In genomic region chr4:134202136-134202535, GRCh38 we compare ENCODE assay signal across 11 cellular contexts. TPM values are rescaled to one million over a fixed set of nuclear protein-coding genes. Genes with fewer than 3 reads are reported as not detected.
DNase-seq lines count a peak whose midpoint lies in the region; ATAC-seq and TF ChIP-seq lines count a peak whose summit lies in the region.
"Had no signal": no experiment of that assay in that cellular context is flagged by ENCODE, and none has a peak within 500 bp of the region (broad histone marks: within the 10 kb centered on the region; RNA-seq: fewer than 3 reads in every experiment).

No MANE protein-coding gene starts in this region.

- peaks cover 27% of the 10 kb centered on the region for H3K4me1 Mint-ChIP-seq in nephron progenitor cell

- DNase-seq in NCI-H1105 treated with DMSO at 0.1 percent for 48 hours (lab: John Stamatoyannopoulos, UW) (peak; percentile 70), NCI-H1105 (lab: John Stamatoyannopoulos, UW) (no peak), esophagus squamous epithelium (lab: John Stamatoyannopoulos, UW) (no peak), nephron progenitor cell (no peak), uterus (no peak), NCI-H446 treated with DMSO at 0.1 percent for 48 hours (lab: John Stamatoyannopoulos, UW) (no peak), NCI-H1694 treated with DMSO at 0.1 percent for 48 hours (lab: John Stamatoyannopoulos, UW) (no peak)
- DNase-seq: 8988T; activated T-cell treated with anti-CD3 and anti-CD28 coated beads, Interleukin-2, amount 50 U/mL, for 1 hour; hippocampal formation had no signal

- H3K27ac Mint-ChIP-seq in nephron progenitor cell: no peak overlapping the region

- 18 to 31% methylated on average over 6 of the region's 6 CpGs for WGBS in esophagus squamous epithelium, 2 donors

- no peak for ATAC-seq in HG03025 (IDR thresholded peaks at IDR 0.05; ENCODE audit: low FRiP score, unreplicated experiment)

- no peak for TF ChIP-seq CTCF in esophagus squamous epithelium (IDR thresholded peaks at IDR 0.05)
- TF ChIP-seq CTCF in nephron progenitor cell (IDR thresholded peaks at IDR 0.05): no peak
- TF ChIP-seq CTCF in uterus (IDR thresholded peaks at IDR 0.05): no peak

- peak overlapping the region; percentile 82 for H3K4me3 Mint-ChIP-seq in nephron progenitor cell

- H3K36me3 Mint-ChIP-seq in nephron progenitor cell (ENCODE audit: low read depth): peaks cover 16% of the 10 kb centered on the region

- no peak for TF ChIP-seq POLR2A in esophagus squamous epithelium (IDR thresholded peaks at IDR 0.05)
- TF ChIP-seq POLR2A in uterus (IDR thresholded peaks at IDR 0.05): no peak

- H3K36me3 ChIP-seq in esophagus squamous epithelium (no peaks in the 10 kb centered on the region), uterus (no peaks in the 10 kb centered on the region)

- peak overlapping the region; percentile 42 to 76 (median 60) for H3K4me3 ChIP-seq in esophagus squamous epithelium
- H3K4me3 ChIP-seq in uterus: peak overlapping the region; percentile 22 to 60

- no peaks in the 10 kb centered on the region for H3K27me3 Mint-ChIP-seq in nephron progenitor cell (ENCODE audit: low read depth, poor library complexity)

- intact Hi-C loops in esophagus squamous epithelium (cut with DNase I): no loop called here
- intact Hi-C loops in uterus (cut with DNase I; ENCODE audit: low total_unique reads): no loop called here

- H3K27me3 ChIP-seq in esophagus squamous epithelium: no peaks in the 10 kb centered on the region
- H3K27me3 ChIP-seq in uterus: no peaks in the 10 kb centered on the region

- H3K9me3 Mint-ChIP-seq in nephron progenitor cell: peaks cover 20% of the 10 kb centered on the region

- H3K9me3 ChIP-seq in esophagus squamous epithelium (no peaks in the 10 kb centered on the region), uterus (no peaks in the 10 kb centered on the region)

- H3K4me1 ChIP-seq in esophagus squamous epithelium (peaks cover 0 to 24% (median 0%) of the 10 kb centered on the region in 3 donors), uterus (no peaks in the 10 kb centered on the region)

- no peak overlapping the region for H3K27ac ChIP-seq in esophagus squamous epithelium
- peak overlapping the region; percentile 73 for H3K27ac ChIP-seq in uterus

RNA-seq across cellular contexts. Expression of gene PABPC4L, which starts 0.5 kb away (rescaled TPM):
- total RNA-seq in esophagus squamous epithelium (1 to 10 TPM in 1 of 4 donors, under 1 TPM in 3; 0.19 to 1.0 (median 0.70) TPM), uterus (10 to 100 TPM in 1 of 4 donors, 1 to 10 TPM in 1, under 1 TPM in 2; 0.26 to 54.0 (median 1.9) TPM)

Comparison
In these comparisons a context has a peak if more than half of its experiments do, and no peak if none do; other contexts are left out.
1. H3K27ac ChIP-seq: peak in uterus (2 of 2); none in esophagus squamous epithelium (0 of 4).